ENCODE assay signal across 1 cellular context in the genomic region with DNA sequence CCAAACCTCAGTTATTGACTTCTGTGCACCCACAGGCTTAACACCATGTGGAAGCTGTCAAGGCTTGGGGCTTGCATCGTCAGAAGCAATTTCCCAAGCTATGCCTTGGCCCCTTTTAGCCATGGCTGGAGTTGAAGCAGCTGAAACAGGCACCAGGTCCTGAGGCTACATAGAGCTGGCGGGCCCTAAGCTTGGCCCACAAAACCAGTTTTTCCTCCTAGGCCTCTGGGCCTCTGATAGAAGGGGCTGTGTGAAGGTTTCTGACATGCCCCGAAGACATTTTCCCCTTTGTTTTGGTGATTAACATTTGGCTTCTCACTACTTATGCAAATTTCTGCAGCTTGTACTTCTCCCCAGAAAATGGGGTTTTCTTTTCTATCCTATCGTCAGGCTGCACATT.
TF ChIP-seq lines count a peak whose summit lies in the region.

No MANE protein-coding gene starts in this region.

TF ChIP-seq in WTC11, 78 proteins besides CTCF, POLR2A, EP300 and RAD21 (continued from another document):
- TF ChIP-seq, protein P1, sequence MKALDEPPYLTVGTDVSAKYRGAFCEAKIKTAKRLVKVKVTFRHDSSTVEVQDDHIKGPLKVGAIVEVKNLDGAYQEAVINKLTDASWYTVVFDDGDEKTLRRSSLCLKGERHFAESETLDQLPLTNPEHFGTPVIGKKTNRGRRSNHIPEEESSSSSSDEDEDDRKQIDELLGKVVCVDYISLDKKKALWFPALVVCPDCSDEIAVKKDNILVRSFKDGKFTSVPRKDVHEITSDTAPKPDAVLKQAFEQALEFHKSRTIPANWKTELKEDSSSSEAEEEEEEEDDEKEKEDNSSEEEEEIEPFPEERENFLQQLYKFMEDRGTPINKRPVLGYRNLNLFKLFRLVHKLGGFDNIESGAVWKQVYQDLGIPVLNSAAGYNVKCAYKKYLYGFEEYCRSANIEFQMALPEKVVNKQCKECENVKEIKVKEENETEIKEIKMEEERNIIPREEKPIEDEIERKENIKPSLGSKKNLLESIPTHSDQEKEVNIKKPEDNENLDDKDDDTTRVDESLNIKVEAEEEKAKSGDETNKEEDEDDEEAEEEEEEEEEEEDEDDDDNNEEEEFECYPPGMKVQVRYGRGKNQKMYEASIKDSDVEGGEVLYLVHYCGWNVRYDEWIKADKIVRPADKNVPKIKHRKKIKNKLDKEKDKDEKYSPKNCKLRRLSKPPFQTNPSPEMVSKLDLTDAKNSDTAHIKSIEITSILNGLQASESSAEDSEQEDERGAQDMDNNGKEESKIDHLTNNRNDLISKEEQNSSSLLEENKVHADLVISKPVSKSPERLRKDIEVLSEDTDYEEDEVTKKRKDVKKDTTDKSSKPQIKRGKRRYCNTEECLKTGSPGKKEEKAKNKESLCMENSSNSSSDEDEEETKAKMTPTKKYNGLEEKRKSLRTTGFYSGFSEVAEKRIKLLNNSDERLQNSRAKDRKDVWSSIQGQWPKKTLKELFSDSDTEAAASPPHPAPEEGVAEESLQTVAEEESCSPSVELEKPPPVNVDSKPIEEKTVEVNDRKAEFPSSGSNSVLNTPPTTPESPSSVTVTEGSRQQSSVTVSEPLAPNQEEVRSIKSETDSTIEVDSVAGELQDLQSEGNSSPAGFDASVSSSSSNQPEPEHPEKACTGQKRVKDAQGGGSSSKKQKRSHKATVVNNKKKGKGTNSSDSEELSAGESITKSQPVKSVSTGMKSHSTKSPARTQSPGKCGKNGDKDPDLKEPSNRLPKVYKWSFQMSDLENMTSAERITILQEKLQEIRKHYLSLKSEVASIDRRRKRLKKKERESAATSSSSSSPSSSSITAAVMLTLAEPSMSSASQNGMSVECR (CRISPR knock-in tag; IDR thresholded peaks at IDR 0.05; ENCODE audit: borderline replicate concordance) = no peak
- TF ChIP-seq ETV6 (CRISPR knock-in tag; IDR thresholded peaks at IDR 0.05) (no peak), SOX15 (CRISPR knock-in tag; IDR thresholded peaks at IDR 0.05) (no peak), ZNF671 (CRISPR knock-in tag; IDR thresholded peaks at IDR 0.05) (no peak), NR2C2 (CRISPR knock-in tag; IDR thresholded peaks at IDR 0.05) (no peak), FOXJ3 (CRISPR knock-in tag; IDR thresholded peaks at IDR 0.05; ENCODE audit: borderline replicate concordance) (no peak), JUN (CRISPR knock-in tag; IDR thresholded peaks at IDR 0.05) (no peak), FOXK1 (CRISPR knock-in tag; IDR thresholded peaks at IDR 0.05) (no peak)
- TF ChIP-seq, protein P2, sequence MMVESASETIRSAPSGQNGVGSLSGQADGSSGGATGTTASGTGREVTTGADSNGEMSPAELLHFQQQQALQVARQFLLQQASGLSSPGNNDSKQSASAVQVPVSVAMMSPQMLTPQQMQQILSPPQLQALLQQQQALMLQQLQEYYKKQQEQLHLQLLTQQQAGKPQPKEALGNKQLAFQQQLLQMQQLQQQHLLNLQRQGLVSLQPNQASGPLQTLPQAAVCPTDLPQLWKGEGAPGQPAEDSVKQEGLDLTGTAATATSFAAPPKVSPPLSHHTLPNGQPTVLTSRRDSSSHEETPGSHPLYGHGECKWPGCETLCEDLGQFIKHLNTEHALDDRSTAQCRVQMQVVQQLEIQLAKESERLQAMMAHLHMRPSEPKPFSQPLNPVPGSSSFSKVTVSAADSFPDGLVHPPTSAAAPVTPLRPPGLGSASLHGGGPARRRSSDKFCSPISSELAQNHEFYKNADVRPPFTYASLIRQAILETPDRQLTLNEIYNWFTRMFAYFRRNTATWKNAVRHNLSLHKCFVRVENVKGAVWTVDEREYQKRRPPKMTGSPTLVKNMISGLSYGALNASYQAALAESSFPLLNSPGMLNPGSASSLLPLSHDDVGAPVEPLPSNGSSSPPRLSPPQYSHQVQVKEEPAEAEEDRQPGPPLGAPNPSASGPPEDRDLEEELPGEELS (CRISPR knock-in tag; IDR thresholded peaks at IDR 0.05) = no peak
- TF ChIP-seq, protein P3, sequence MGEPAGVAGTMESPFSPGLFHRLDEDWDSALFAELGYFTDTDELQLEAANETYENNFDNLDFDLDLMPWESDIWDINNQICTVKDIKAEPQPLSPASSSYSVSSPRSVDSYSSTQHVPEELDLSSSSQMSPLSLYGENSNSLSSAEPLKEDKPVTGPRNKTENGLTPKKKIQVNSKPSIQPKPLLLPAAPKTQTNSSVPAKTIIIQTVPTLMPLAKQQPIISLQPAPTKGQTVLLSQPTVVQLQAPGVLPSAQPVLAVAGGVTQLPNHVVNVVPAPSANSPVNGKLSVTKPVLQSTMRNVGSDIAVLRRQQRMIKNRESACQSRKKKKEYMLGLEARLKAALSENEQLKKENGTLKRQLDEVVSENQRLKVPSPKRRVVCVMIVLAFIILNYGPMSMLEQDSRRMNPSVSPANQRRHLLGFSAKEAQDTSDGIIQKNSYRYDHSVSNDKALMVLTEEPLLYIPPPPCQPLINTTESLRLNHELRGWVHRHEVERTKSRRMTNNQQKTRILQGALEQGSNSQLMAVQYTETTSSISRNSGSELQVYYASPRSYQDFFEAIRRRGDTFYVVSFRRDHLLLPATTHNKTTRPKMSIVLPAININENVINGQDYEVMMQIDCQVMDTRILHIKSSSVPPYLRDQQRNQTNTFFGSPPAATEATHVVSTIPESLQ (CRISPR knock-in tag; IDR thresholded peaks at IDR 0.05) = no peak
- TF ChIP-seq, protein P4, sequence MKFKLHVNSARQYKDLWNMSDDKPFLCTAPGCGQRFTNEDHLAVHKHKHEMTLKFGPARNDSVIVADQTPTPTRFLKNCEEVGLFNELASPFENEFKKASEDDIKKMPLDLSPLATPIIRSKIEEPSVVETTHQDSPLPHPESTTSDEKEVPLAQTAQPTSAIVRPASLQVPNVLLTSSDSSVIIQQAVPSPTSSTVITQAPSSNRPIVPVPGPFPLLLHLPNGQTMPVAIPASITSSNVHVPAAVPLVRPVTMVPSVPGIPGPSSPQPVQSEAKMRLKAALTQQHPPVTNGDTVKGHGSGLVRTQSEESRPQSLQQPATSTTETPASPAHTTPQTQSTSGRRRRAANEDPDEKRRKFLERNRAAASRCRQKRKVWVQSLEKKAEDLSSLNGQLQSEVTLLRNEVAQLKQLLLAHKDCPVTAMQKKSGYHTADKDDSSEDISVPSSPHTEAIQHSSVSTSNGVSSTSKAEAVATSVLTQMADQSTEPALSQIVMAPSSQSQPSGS (CRISPR knock-in tag; IDR thresholded peaks at IDR 0.05; ENCODE audit: borderline replicate concordance, low read depth) = no peak
- TF ChIP-seq, protein P5, sequence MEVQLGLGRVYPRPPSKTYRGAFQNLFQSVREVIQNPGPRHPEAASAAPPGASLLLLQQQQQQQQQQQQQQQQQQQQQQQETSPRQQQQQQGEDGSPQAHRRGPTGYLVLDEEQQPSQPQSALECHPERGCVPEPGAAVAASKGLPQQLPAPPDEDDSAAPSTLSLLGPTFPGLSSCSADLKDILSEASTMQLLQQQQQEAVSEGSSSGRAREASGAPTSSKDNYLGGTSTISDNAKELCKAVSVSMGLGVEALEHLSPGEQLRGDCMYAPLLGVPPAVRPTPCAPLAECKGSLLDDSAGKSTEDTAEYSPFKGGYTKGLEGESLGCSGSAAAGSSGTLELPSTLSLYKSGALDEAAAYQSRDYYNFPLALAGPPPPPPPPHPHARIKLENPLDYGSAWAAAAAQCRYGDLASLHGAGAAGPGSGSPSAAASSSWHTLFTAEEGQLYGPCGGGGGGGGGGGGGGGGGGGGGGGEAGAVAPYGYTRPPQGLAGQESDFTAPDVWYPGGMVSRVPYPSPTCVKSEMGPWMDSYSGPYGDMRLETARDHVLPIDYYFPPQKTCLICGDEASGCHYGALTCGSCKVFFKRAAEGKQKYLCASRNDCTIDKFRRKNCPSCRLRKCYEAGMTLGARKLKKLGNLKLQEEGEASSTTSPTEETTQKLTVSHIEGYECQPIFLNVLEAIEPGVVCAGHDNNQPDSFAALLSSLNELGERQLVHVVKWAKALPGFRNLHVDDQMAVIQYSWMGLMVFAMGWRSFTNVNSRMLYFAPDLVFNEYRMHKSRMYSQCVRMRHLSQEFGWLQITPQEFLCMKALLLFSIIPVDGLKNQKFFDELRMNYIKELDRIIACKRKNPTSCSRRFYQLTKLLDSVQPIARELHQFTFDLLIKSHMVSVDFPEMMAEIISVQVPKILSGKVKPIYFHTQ (CRISPR knock-in tag; IDR thresholded peaks at IDR 0.05) = no peak
- TF ChIP-seq, protein P6, sequence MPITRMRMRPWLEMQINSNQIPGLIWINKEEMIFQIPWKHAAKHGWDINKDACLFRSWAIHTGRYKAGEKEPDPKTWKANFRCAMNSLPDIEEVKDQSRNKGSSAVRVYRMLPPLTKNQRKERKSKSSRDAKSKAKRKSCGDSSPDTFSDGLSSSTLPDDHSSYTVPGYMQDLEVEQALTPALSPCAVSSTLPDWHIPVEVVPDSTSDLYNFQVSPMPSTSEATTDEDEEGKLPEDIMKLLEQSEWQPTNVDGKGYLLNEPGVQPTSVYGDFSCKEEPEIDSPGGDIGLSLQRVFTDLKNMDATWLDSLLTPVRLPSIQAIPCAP (CRISPR knock-in tag; IDR thresholded peaks at IDR 0.05) = no peak
TF ChIP-seq in WTC11: peak in this region for 0.
